Comparison of ENCODE assay signal across 1 cellular context in genomic region chr2:186862869-186863709, GRCh38.
TF ChIP-seq lines count a peak whose summit lies in the region.

No MANE protein-coding gene starts in this region.

TF ChIP-seq in endothelial cell of umbilical vein, 7 proteins besides CTCF, POLR2A, EP300 and RAD21 (continued from another document):
- TF ChIP-seq FOS (IDR thresholded peaks at IDR 0.05; ENCODE audit: borderline replicate concordance, insufficient read depth, low read length): peak; percentile 88
